ENCODE assay signal across 7 cellular contexts in genomic region chr7:94803821-94804220, GRCh38.
"Had no signal": no experiment of that assay in that cellular context is flagged by ENCODE, and none has a peak within 500 bp of the region (broad histone marks: within the 10 kb centered on the region; RNA-seq: fewer than 3 reads in every experiment).

No MANE protein-coding gene starts in this region.

- H3K4me3 ChIP-seq: GM23248 had no signal

- DNase-seq: GM23248, GOT3, H9, HCEC 1CT, KG1 had no signal

- H2AFZ ChIP-seq: GM23248 had no signal

- H3K9ac ChIP-seq: GM23248 had no signal

- FAIRE-seq: H54 had no signal

- H3K27ac ChIP-seq: GM23248, HL-60 had no signal
